Comparison of ENCODE assay signal across 25 cellular contexts in genomic region chr11:106403751-106404150, GRCh38.
"Had no signal": no experiment of that assay in that cellular context is flagged by ENCODE, and none has a peak within 500 bp of the region (broad histone marks: within the 10 kb centered on the region; RNA-seq: fewer than 3 reads in every experiment).

No MANE protein-coding gene starts in this region.

- H3K27ac ChIP-seq: stomach, suprapubic skin, testis, thoracic aorta, thyroid gland, tibial artery, tibial nerve, transverse colon, upper lobe of left lung, upper lobe of right lung, uterus, vagina had no signal

- H3K4me1 ChIP-seq: stomach, suprapubic skin, testis, upper lobe of left lung, upper lobe of right lung, uterus, vagina had no signal

- H3K27me3 ChIP-seq: stomach, suprapubic skin, testis, thyroid gland, tibial artery, tibial nerve, transverse colon, upper lobe of left lung, upper lobe of right lung, uterus, vagina had no signal

- H3K4me3 ChIP-seq: stomach, suprapubic skin, testis, thoracic aorta, thyroid gland, tibial artery, tibial nerve, transverse colon, upper lobe of left lung, upper lobe of right lung, uterus, vagina had no signal

- H3K9me3 ChIP-seq: stomach, suprapubic skin, testis, thoracic aorta, thyroid gland, tibial artery, tibial nerve, transverse colon, upper lobe of left lung, uterus, vagina had no signal

- DNase-seq: stimulated activated CD4-positive, alpha-beta T cell treated with anti-CD3 and anti-CD28 coated beads, Interleukin-2, amount 100 ng/mL, for 48 hours; stimulated activated CD4-positive, alpha-beta T cell treated with anti-CD3 and anti-CD28 coated beads, Interleukin-4, amount 100 ng/mL, for 1 hour; stimulated activated CD4-positive, alpha-beta T cell treated with anti-CD3 and anti-CD28 coated beads, Interleukin-4, amount 100 ng/mL, for 24 hours; stimulated activated CD4-positive, alpha-beta T cell treated with anti-CD3 and anti-CD28 coated beads, Interleukin-4, amount 100 ng/mL, for 4 hours; stimulated activated CD8-positive, alpha-beta memory T cell treated with anti-CD3 and anti-CD28 coated beads, Interleukin-4, amount 100 ng/mL, for 48 hours; stimulated activated naive B cell treated with anti-CD40 and anti-IgM and Interleukin-4, amounts not matched to agents 10 μg/mL and 1 μg/mL and 100 μg/mL, for 72 hours; stimulated activated naive CD4-positive, alpha-beta T cell; stimulated activated naive CD4-positive, alpha-beta T cell treated with Interleukin-2 at 50 U/mL for 16 hours; stimulated activated naive CD8-positive, alpha-beta T cell treated with anti-CD3 and anti-CD28 coated beads, Interleukin-15, amount 100 ng/mL, for 72 hours; stimulated activated naive CD8-positive, alpha-beta T cell treated with anti-CD3 and anti-CD28 coated beads, Interleukin-15, Interleukin-2, amounts not matched to agents 100 U/mL and 50 U/mL, for 24 hours; stomach; substantia nigra; testis; thyroid gland; tibial artery; transverse colon; upper lobe of left lung; upper lobe of right lung; uterus had no signal

- ATAC-seq: stimulated activated effector memory CD8-positive, alpha-beta T cell treated with anti-CD3 and anti-CD28 coated beads, Interleukin-12 subunit alpha, Interleukin-12 subunit beta, amount 100 ng/mL, for 72 hours; stimulated activated memory B cell treated with anti-CD40 and anti-IgM and Interleukin-4, amounts not matched to agents 10 μg/mL and 1 μg/mL and 100 μg/mL, for 72 hours; stimulated activated naive B cell treated with anti-CD40 and anti-IgM and Interleukin-4, amounts not matched to agents 10 μg/mL and 1 μg/mL and 100 μg/mL, for 72 hours; stimulated activated naive CD8-positive, alpha-beta T cell treated with anti-CD3 and anti-CD28 coated beads, Interleukin-15, amount 100 ng/mL, for 72 hours; stimulated activated naive CD8-positive, alpha-beta T cell treated with anti-CD3 and anti-CD28 coated beads, Interleukin-15, Interleukin-2, amounts not matched to agents 100 U/mL and 50 U/mL, for 24 hours; upper lobe of right lung had no signal

- H3K36me3 ChIP-seq: stomach, suprapubic skin, thoracic aorta, thyroid gland, tibial artery, tibial nerve, transverse colon, upper lobe of left lung, upper lobe of right lung, uterus, vagina had no signal
